In genomic region chr4:110207233-110207632, GRCh38 we compare ENCODE assay signal across 8 cellular contexts.
"Had no signal": no experiment of that assay in that cellular context is flagged by ENCODE, and none has a peak within 500 bp of the region (broad histone marks: within the 10 kb centered on the region; RNA-seq: fewer than 3 reads in every experiment).

No MANE protein-coding gene starts in this region.

- FAIRE-seq: G401.6, GM12878, GM12891, GM12892, GM18507, GM19239 had no signal

- H3K4me3 ChIP-seq: GM12878 had no signal

- ATAC-seq: GM12878 had no signal

- DNase-seq: GDM1, GF-D8 had no signal
